3 cellular contexts compared by ENCODE assay signal in the genomic region with DNA sequence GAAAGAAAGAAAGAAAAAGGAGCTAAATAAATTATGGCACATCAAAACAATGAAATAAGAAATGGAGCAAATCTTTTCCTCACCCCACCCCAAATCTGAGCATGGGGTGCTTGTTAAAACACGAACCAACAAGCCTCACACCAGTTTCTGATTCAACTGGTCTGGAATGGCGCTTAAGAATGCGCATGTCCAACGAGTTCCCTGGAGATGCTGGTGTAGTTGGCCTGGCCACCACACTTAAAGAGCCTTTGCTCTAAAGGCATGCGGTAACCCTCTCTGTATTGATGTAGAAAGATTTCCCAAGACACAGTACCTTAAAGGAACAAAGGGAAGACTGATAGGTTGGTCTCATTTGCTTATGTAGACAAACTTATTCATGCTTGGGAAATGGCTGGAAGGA.
A peak's percentile ranks its signal among the peaks of the same experiment; 100 is the strongest.
TF ChIP-seq lines count a peak whose summit lies in the region.

No MANE protein-coding gene starts in this region.

TF ChIP-seq in SK-N-SH treated with all-trans-retinoic acid at 6 μM for 48 hours, 23 proteins besides CTCF, POLR2A, EP300 and RAD21:
- TF ChIP-seq ZFP30 (CRISPR knock-in tag; IDR thresholded peaks at IDR 0.05) = no peak
- no peak for TF ChIP-seq TCF4 (CRISPR knock-in tag; IDR thresholded peaks at IDR 0.05; ENCODE audit: borderline replicate concordance)
- TF ChIP-seq CSRNP3 (CRISPR knock-in tag; IDR thresholded peaks at IDR 0.05) = no peak
- no peak for TF ChIP-seq ARNTL (CRISPR knock-in tag; IDR thresholded peaks at IDR 0.05; ENCODE audit: borderline replicate concordance, low read depth)
- TF ChIP-seq, protein P1, sequence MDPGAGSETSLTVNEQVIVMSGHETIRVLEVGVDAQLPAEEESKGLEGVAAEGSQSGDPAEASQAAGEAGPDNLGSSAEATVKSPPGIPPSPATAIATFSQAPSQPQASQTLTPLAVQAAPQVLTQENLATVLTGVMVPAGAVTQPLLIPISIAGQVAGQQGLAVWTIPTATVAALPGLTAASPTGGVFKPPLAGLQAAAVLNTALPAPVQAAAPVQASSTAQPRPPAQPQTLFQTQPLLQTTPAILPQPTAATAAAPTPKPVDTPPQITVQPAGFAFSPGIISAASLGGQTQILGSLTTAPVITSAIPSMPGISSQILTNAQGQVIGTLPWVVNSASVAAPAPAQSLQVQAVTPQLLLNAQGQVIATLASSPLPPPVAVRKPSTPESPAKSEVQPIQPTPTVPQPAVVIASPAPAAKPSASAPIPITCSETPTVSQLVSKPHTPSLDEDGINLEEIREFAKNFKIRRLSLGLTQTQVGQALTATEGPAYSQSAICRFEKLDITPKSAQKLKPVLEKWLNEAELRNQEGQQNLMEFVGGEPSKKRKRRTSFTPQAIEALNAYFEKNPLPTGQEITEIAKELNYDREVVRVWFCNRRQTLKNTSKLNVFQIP (CRISPR knock-in tag; IDR thresholded peaks at IDR 0.05; ENCODE audit: borderline replicate concordance, low read depth) = no peak
- TF ChIP-seq ZNF8 (CRISPR knock-in tag; IDR thresholded peaks at IDR 0.05) = no peak

TF ChIP-seq in SK-N-SH, 30 proteins besides CTCF, POLR2A, EP300 and RAD21:
- TF ChIP-seq REST (IDR thresholded peaks at IDR 0.05; ENCODE audit: low read depth, low read length) = no peak
- TF ChIP-seq YY1 (IDR thresholded peaks at IDR 0.05; ENCODE audit: low read depth) = no peak
- TF ChIP-seq, protein P2, sequence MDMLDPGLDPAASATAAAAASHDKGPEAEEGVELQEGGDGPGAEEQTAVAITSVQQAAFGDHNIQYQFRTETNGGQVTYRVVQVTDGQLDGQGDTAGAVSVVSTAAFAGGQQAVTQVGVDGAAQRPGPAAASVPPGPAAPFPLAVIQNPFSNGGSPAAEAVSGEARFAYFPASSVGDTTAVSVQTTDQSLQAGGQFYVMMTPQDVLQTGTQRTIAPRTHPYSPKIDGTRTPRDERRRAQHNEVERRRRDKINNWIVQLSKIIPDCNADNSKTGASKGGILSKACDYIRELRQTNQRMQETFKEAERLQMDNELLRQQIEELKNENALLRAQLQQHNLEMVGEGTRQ (IDR thresholded peaks at IDR 0.05; ENCODE audit: borderline replicate concordance, low read depth, low read length) = no peak
- no peak for TF ChIP-seq MAX (IDR thresholded peaks at IDR 0.05; ENCODE audit: low read depth)
- no peak for TF ChIP-seq USF1 (IDR thresholded peaks at IDR 0.05; ENCODE audit: borderline replicate concordance, low read depth)
- no peak for TF ChIP-seq TEAD4 (IDR thresholded peaks at IDR 0.05; ENCODE audit: borderline replicate concordance, insufficient read depth)
- TF ChIP-seq EZH2phosphoT487 (IDR thresholded peaks at IDR 0.05; ENCODE audit: borderline replicate concordance, low read depth) = no peak
- TF ChIP-seq SIN3A (IDR thresholded peaks at IDR 0.05; ENCODE audit: borderline replicate concordance, low read depth, low read length) = no peak
- TF ChIP-seq RFX5 (IDR thresholded peaks at IDR 0.05; ENCODE audit: low read length) = no peak
- TF ChIP-seq POLR2AphosphoS5 (IDR thresholded peaks at IDR 0.05; ENCODE audit: low read depth, low read length) = no peak
- TF ChIP-seq MXI1 (IDR thresholded peaks at IDR 0.05; ENCODE audit: low read depth, low read length) = no peak
- TF ChIP-seq FOXJ3 (CRISPR knock-in tag; IDR thresholded peaks at IDR 0.05) = no peak
- TF ChIP-seq CHD2 (IDR thresholded peaks at IDR 0.05; ENCODE audit: low read length, partially characterized antibody) = no peak
- TF ChIP-seq ELF1 (IDR thresholded peaks at IDR 0.05) = no peak
- no peak for TF ChIP-seq PBX3 (IDR thresholded peaks at IDR 0.05)
- TF ChIP-seq FOSL2 (IDR thresholded peaks at IDR 0.05; ENCODE audit: borderline replicate concordance, low read depth) = no peak
- no peak for TF ChIP-seq SMC3 (IDR thresholded peaks at IDR 0.05; ENCODE audit: low read depth, low read length)
- no peak for TF ChIP-seq NRF1 (IDR thresholded peaks at IDR 0.05; ENCODE audit: low read depth, low read length)
- TF ChIP-seq GABPA (IDR thresholded peaks at IDR 0.05; ENCODE audit: low read depth) = no peak
- no peak for TF ChIP-seq JUND (IDR thresholded peaks at IDR 0.05)
TF ChIP-seq in SK-N-SH: peak in this region for 0.

TF ChIP-seq in K562, 482 proteins besides CTCF, POLR2A, EP300 and RAD21:
- no peak for TF ChIP-seq POLR2G (IDR thresholded peaks at IDR 0.05; ENCODE audit: low read depth, low read length)
- TF ChIP-seq, protein P3, sequence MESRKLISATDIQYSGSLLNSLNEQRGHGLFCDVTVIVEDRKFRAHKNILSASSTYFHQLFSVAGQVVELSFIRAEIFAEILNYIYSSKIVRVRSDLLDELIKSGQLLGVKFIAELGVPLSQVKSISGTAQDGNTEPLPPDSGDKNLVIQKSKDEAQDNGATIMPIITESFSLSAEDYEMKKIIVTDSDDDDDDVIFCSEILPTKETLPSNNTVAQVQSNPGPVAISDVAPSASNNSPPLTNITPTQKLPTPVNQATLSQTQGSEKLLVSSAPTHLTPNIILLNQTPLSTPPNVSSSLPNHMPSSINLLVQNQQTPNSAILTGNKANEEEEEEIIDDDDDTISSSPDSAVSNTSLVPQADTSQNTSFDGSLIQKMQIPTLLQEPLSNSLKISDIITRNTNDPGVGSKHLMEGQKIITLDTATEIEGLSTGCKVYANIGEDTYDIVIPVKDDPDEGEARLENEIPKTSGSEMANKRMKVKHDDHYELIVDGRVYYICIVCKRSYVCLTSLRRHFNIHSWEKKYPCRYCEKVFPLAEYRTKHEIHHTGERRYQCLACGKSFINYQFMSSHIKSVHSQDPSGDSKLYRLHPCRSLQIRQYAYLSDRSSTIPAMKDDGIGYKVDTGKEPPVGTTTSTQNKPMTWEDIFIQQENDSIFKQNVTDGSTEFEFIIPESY (CRISPR knock-in tag; IDR thresholded peaks at IDR 0.05) = peak; percentile 31; the same call in 1 of the 2 replicates
TF ChIP-seq in K562: peak in this region for 1.
